In genomic region chr5:156331845-156332244, GRCh38 we compare ENCODE assay signal across 29 cellular contexts.
"Had no signal": no experiment of that assay in that cellular context is flagged by ENCODE, and none has a peak within 500 bp of the region (broad histone marks: within the 10 kb centered on the region; RNA-seq: fewer than 3 reads in every experiment).

No MANE protein-coding gene starts in this region.

- H3K4me1 ChIP-seq: pancreas, prostate gland, spleen, suprapubic skin, transverse colon, upper lobe of right lung, uterus had no signal

- H3K27ac ChIP-seq: neutrophil, pancreas, prostate gland, skin epidermis, spleen, suprapubic skin, testis, tibial artery, transverse colon, upper lobe of right lung, uterus had no signal

- H3K36me3 ChIP-seq: neutrophil, pancreas, prostate gland, spleen, suprapubic skin, transverse colon, upper lobe of right lung, uterus had no signal

- H3K27ac Mint-ChIP-seq: naive B cell; naive thymus-derived CD8-positive, alpha-beta T cell; natural killer cell treated with Interleukin-12 subunit alpha and Interleukin-12 subunit beta and Interleukin-15 and Interleukin-18, amount 100 ng/mL, for 72 hours; stimulated activated memory B cell treated with anti-CD40 and anti-IgM and Interleukin-4, amounts not matched to agents 10 μg/mL and 1 μg/mL and 100 μg/mL, for 72 hours; stimulated activated naive CD8-positive, alpha-beta T cell treated with anti-CD3 and anti-CD28 coated beads, Interleukin-15, amount 100 ng/mL, for 72 hours; type B pancreatic cell had no signal

- H3K27me3 Mint-ChIP-seq: type B pancreatic cell had no signal

- H3K4me2 ChIP-seq: smooth muscle cell had no signal

- ATAC-seq: naive thymus-derived CD8-positive, alpha-beta T cell; pancreas; right cardiac atrium; sciatic nerve; stimulated activated naive CD8-positive, alpha-beta T cell treated with anti-CD3 and anti-CD28 coated beads, Interleukin-15, amount 100 ng/mL, for 72 hours; stimulated activated naive CD8-positive, alpha-beta T cell treated with anti-CD3 and anti-CD28 coated beads, Interleukin-15, Interleukin-2, amounts not matched to agents 100 U/mL and 50 U/mL, for 24 hours; upper lobe of right lung had no signal

- H3K9me3 ChIP-seq: neutrophil, pancreas, prostate gland, spleen, suprapubic skin, testis, tibial artery, transverse colon, upper lobe of right lung, uterus had no signal

- H3K9me3 Mint-ChIP-seq: naive thymus-derived CD8-positive, alpha-beta T cell; stimulated activated memory B cell treated with anti-CD40 and anti-IgM and Interleukin-4, amounts not matched to agents 10 μg/mL and 1 μg/mL and 100 μg/mL, for 72 hours; stimulated activated naive CD8-positive, alpha-beta T cell treated with anti-CD3 and anti-CD28 coated beads, Interleukin-15, amount 100 ng/mL, for 72 hours; type B pancreatic cell had no signal

- FAIRE-seq: pancreas had no signal

- H3K27me3 ChIP-seq: neutrophil, pancreas, suprapubic skin, testis, tibial artery, transverse colon, upper lobe of right lung, uterus had no signal

- H3K4me3 ChIP-seq: pancreas, prostate gland, skin epidermis, smooth muscle cell, spleen, suprapubic skin, testis, tibial artery, transverse colon, upper lobe of right lung, uterus had no signal

- H3K4me1 Mint-ChIP-seq: naive B cell; stimulated activated memory B cell treated with anti-CD40 and anti-IgM and Interleukin-4, amounts not matched to agents 10 μg/mL and 1 μg/mL and 100 μg/mL, for 72 hours; stimulated activated naive CD8-positive, alpha-beta T cell treated with anti-CD3 and anti-CD28 coated beads, Interleukin-15, amount 100 ng/mL, for 72 hours had no signal

- H3K36me3 Mint-ChIP-seq: naive B cell; naive thymus-derived CD8-positive, alpha-beta T cell; natural killer cell treated with Interleukin-12 subunit alpha and Interleukin-12 subunit beta and Interleukin-15 and Interleukin-18, amount 100 ng/mL, for 72 hours; stimulated activated memory B cell treated with anti-CD40 and anti-IgM and Interleukin-4, amounts not matched to agents 10 μg/mL and 1 μg/mL and 100 μg/mL, for 72 hours had no signal

- H3K4me3 Mint-ChIP-seq: naive B cell; naive thymus-derived CD8-positive, alpha-beta T cell; natural killer cell treated with Interleukin-12 subunit alpha and Interleukin-12 subunit beta and Interleukin-15 and Interleukin-18, amount 100 ng/mL, for 72 hours; stimulated activated memory B cell treated with anti-CD40 and anti-IgM and Interleukin-4, amounts not matched to agents 10 μg/mL and 1 μg/mL and 100 μg/mL, for 72 hours; stimulated activated naive CD8-positive, alpha-beta T cell treated with anti-CD3 and anti-CD28 coated beads, Interleukin-15, amount 100 ng/mL, for 72 hours; type B pancreatic cell had no signal

- DNase-seq: naive B cell; naive thymus-derived CD8-positive, alpha-beta T cell; nucleus accumbens; pancreas; right cardiac atrium; spleen; stimulated activated CD4-positive, alpha-beta T cell treated with anti-CD3 and anti-CD28 coated beads, Interleukin-12 subunit alpha, Interleukin-12 subunit beta, amount 100 ng/mL, for 4 hours; stimulated activated CD4-positive, alpha-beta T cell treated with anti-CD3 and anti-CD28 coated beads, Interleukin-1b, Interleukin-23, amount 100 ng/mL, for 48 hours; stimulated activated CD4-positive, alpha-beta T cell treated with anti-CD3 and anti-CD28 coated beads, Interleukin-4, amount 100 ng/mL, for 1 hour; stimulated activated CD4-positive, alpha-beta T cell treated with anti-CD3 and anti-CD28 coated beads, Interleukin-4, amount 100 ng/mL, for 4 hours; stimulated activated CD8-positive, alpha-beta memory T cell treated with anti-CD3 and anti-CD28 coated beads, Interleukin-4, amount 100 ng/mL, for 48 hours; stimulated activated naive CD4-positive, alpha-beta T cell; stimulated activated naive CD8-positive, alpha-beta T cell treated with anti-CD3 and anti-CD28 coated beads, Interleukin-15, amount 100 ng/mL, for 72 hours; stimulated activated naive CD8-positive, alpha-beta T cell treated with anti-CD3 and anti-CD28 coated beads, Interleukin-15, Interleukin-2, amounts not matched to agents 100 U/mL and 50 U/mL, for 24 hours; substantia nigra; testis; tibial artery; transverse colon; upper lobe of right lung; uterus had no signal
